ENCODE assay signal across 18 cellular contexts in genomic region chr3:45677841-45678240, GRCh38. TPM values are rescaled to one million over a fixed set of nuclear protein-coding genes. Genes with fewer than 3 reads are reported as not detected.
DNase-seq lines count a peak whose midpoint lies in the region; ATAC-seq and TF ChIP-seq lines count a peak whose summit lies in the region.
"Had no signal": no experiment of that assay in that cellular context is flagged by ENCODE, and none has a peak within 500 bp of the region (broad histone marks: within the 10 kb centered on the region; RNA-seq: fewer than 3 reads in every experiment).

No MANE protein-coding gene starts in this region.

- H3K79me2 ChIP-seq in neural progenitor cell (ENCODE audit: low read depth), result no peaks in the 10 kb centered on the region

- CTCF ChIA-PET in activated naive CD4-positive, alpha-beta T cell treated with anti-CD3 and anti-CD28 coated beads for 36 hours (lab: Charles Lee), result interaction anchor here (0.6 to 3.3 kb wide), 6 partner anchors 10 to 418 kb away, joined by 3 to 18 read pairs (median 3); no protein-coding TSS in a partner anchor
- CTCF ChIA-PET in activated CD8-positive, alpha-beta T cell treated with anti-CD3 and anti-CD28 coated beads for 36 hours (lab: Charles Lee), result interaction anchor here (1.3 to 3.5 kb wide), 4 partner anchors 12 to 401 kb away, joined by 4 to 27 read pairs (median 6); partner anchors contain the start of gene SACM1L

- intact Hi-C loops in activated naive CD4-positive, alpha-beta T cell treated with anti-CD3 and anti-CD28 coated beads for 36 hours (cut with micrococcal nuclease), result loop anchor here (1.0 kb wide), 1 partner anchor 11 kb away; the partner anchor contains the start of gene SACM1L
- intact Hi-C loops in activated CD8-positive, alpha-beta T cell treated with anti-CD3 and anti-CD28 coated beads for 36 hours (cut with micrococcal nuclease), result no loop called here
- intact Hi-C loops in lower lobe of right lung (cut with DNase I), result no loop called here
- intact Hi-C loops in testis (cut with DNase I; ENCODE audit: low total_unique reads), result no loop called here

- DNase-seq in activated naive CD4-positive, alpha-beta T cell treated with anti-CD3 and anti-CD28 coated beads for 36 hours, result no peak
- no peak for DNase-seq in activated naive CD4-positive, alpha-beta T cell (lab: John Stamatoyannopoulos, UW)
- DNase-seq in activated CD8-positive, alpha-beta T cell treated with anti-CD3 and anti-CD28 coated beads for 36 hours, result no peak
- no peak for DNase-seq in lower lobe of right lung
- DNase-seq in testis, result peak; percentile 38
- no peak for DNase-seq in neural progenitor cell (ENCODE audit: low spot score)
- DNase-seq in globus pallidus (ENCODE audit: low spot score), result no peak
- DNase-seq: activated CD4-positive, alpha-beta T cell treated with anti-CD3 and anti-CD28 coated beads, Interleukin-2, amount 50 U/mL, for 1 hour; activated gamma-delta T cell treated with Interleukin-2 at 50 U/mL for 16 hours; DMS 273 treated with DMSO at 0.1 percent for 48 hours; head of caudate nucleus; NCI-H1436; NCI-H510A treated with DMSO at 0.1 percent for 48 hours; nucleus accumbens; Peyer's patch; T-helper 2 cell had no signal

- H3K9me3 ChIP-seq in lower lobe of right lung, result no peaks in the 10 kb centered on the region
- no peaks in the 10 kb centered on the region for H3K9me3 ChIP-seq in testis
- no peaks in the 10 kb centered on the region for H3K9me3 ChIP-seq in neural progenitor cell (ENCODE audit: low read depth)
- H3K9me3 ChIP-seq: Peyer's patch had no signal

- H4K20me1 ChIP-seq in neural progenitor cell (ENCODE audit: low read depth), result no peaks in the 10 kb centered on the region

- no peak for TF ChIP-seq CTCF in activated CD8-positive, alpha-beta T cell treated with anti-CD3 and anti-CD28 coated beads for 36 hours (IDR thresholded peaks at IDR 0.05)
- no peak for TF ChIP-seq CTCF in lower lobe of right lung (IDR thresholded peaks at IDR 0.05)
- TF ChIP-seq CTCF in testis (IDR thresholded peaks at IDR 0.05), result no peak
- TF ChIP-seq CTCF in neural progenitor cell (IDR thresholded peaks at IDR 0.05), result no peak

- peak overlapping the region; percentile 89 for H3K27ac Mint-ChIP-seq in activated naive CD4-positive, alpha-beta T cell treated with anti-CD3 and anti-CD28 coated beads for 36 hours
- H3K27ac Mint-ChIP-seq in activated CD8-positive, alpha-beta T cell treated with anti-CD3 and anti-CD28 coated beads for 36 hours, result peak overlapping the region; percentile 89
- H3K27ac Mint-ChIP-seq in neural progenitor cell, result no peak overlapping the region

- POLR2A ChIA-PET in activated CD8-positive, alpha-beta T cell treated with anti-CD3 and anti-CD28 coated beads for 36 hours (lab: Charles Lee), result interaction anchor here (0.7 to 2.8 kb wide), 3 partner anchors 9 to 16 kb away, joined by 3 to 25 read pairs (median 8); partner anchors contain the start of gene SACM1L

- H3K9me3 Mint-ChIP-seq in activated naive CD4-positive, alpha-beta T cell treated with anti-CD3 and anti-CD28 coated beads for 36 hours, result peaks cover 1% of the 10 kb centered on the region
- H3K9me3 Mint-ChIP-seq in activated CD8-positive, alpha-beta T cell treated with anti-CD3 and anti-CD28 coated beads for 36 hours, result no peaks in the 10 kb centered on the region
- H3K9me3 Mint-ChIP-seq in neural progenitor cell, result peaks cover 1% of the 10 kb centered on the region

- H3K27ac ChIP-seq in lower lobe of right lung (peak overlapping the region; percentile 69), testis (no peak overlapping the region), neural progenitor cell (no peak overlapping the region)

- no peaks in the 10 kb centered on the region for H3F3A ChIP-seq in neural progenitor cell (ENCODE audit: low read depth)

- H3K4me3 Mint-ChIP-seq in activated naive CD4-positive, alpha-beta T cell treated with anti-CD3 and anti-CD28 coated beads for 36 hours, result no peak overlapping the region
- no peak overlapping the region for H3K4me3 Mint-ChIP-seq in activated CD8-positive, alpha-beta T cell treated with anti-CD3 and anti-CD28 coated beads for 36 hours
- H3K4me3 Mint-ChIP-seq in neural progenitor cell, result no peak overlapping the region

- H3K27me3 ChIP-seq in lower lobe of right lung (ENCODE audit: low read depth) (no peaks in the 10 kb centered on the region), testis (no peaks in the 10 kb centered on the region), neural progenitor cell (no peaks in the 10 kb centered on the region)
- H3K27me3 ChIP-seq: Peyer's patch had no signal

- peaks cover 28% of the 10 kb centered on the region for H3K4me1 Mint-ChIP-seq in activated naive CD4-positive, alpha-beta T cell treated with anti-CD3 and anti-CD28 coated beads for 36 hours (ENCODE audit: low read depth)
- peaks cover 21% of the 10 kb centered on the region for H3K4me1 Mint-ChIP-seq in activated CD8-positive, alpha-beta T cell treated with anti-CD3 and anti-CD28 coated beads for 36 hours (ENCODE audit: low read depth)
- peaks cover 4% of the 10 kb centered on the region for H3K4me1 Mint-ChIP-seq in neural progenitor cell

- H3K4me2 ChIP-seq in neural progenitor cell, result no peak overlapping the region

- TF ChIP-seq POLR2A in testis (IDR thresholded peaks at IDR 0.05), result no peak

- peaks cover 66% of the 10 kb centered on the region for H3K36me3 ChIP-seq in lower lobe of right lung
- no peaks in the 10 kb centered on the region for H3K36me3 ChIP-seq in testis (ENCODE audit: low read depth, missing control alignments)
- H3K36me3 ChIP-seq in neural progenitor cell, result no peaks in the 10 kb centered on the region

- peaks cover 25% of the 10 kb centered on the region for H3K4me1 ChIP-seq in lower lobe of right lung
- H3K4me1 ChIP-seq in testis, result peaks cover 16% of the 10 kb centered on the region
- H3K4me1 ChIP-seq in neural progenitor cell, result no peaks in the 10 kb centered on the region

- no peaks in the 10 kb centered on the region for H3K27me3 Mint-ChIP-seq in activated naive CD4-positive, alpha-beta T cell treated with anti-CD3 and anti-CD28 coated beads for 36 hours (ENCODE audit: low read depth)
- no peaks in the 10 kb centered on the region for H3K27me3 Mint-ChIP-seq in activated CD8-positive, alpha-beta T cell treated with anti-CD3 and anti-CD28 coated beads for 36 hours
- H3K27me3 Mint-ChIP-seq in neural progenitor cell (ENCODE audit: insufficient read depth, low read depth), result peaks cover 2% of the 10 kb centered on the region

- no peak overlapping the region for H3K9ac ChIP-seq in neural progenitor cell

- 73 to 77% methylated on average over 10 of the region's 10 CpGs for WGBS in testis, 2 donors

- H2AFZ ChIP-seq in neural progenitor cell (replicated peaks), result no peak overlapping the region

- peaks cover 17% of the 10 kb centered on the region for H3K36me3 Mint-ChIP-seq in activated naive CD4-positive, alpha-beta T cell treated with anti-CD3 and anti-CD28 coated beads for 36 hours (ENCODE audit: low read depth)
- peaks cover 34% of the 10 kb centered on the region for H3K36me3 Mint-ChIP-seq in activated CD8-positive, alpha-beta T cell treated with anti-CD3 and anti-CD28 coated beads for 36 hours (ENCODE audit: low read depth)
- H3K36me3 Mint-ChIP-seq in neural progenitor cell, result peaks cover 27% of the 10 kb centered on the region

- H3K4me3 ChIP-seq in lower lobe of right lung (no peak overlapping the region), testis (no peak overlapping the region), neural progenitor cell (no peak overlapping the region)
- H3K4me3 ChIP-seq: Peyer's patch, skin epidermis had no signal

- no peak for ATAC-seq in activated CD8-positive, alpha-beta T cell treated with anti-CD3 and anti-CD28 coated beads for 36 hours
- ATAC-seq in lower lobe of right lung (no peak), GM21360 (IDR thresholded peaks at IDR 0.05; ENCODE audit: unreplicated experiment) (no peak)

RNA-seq across cellular contexts. Expression of gene SACM1L, which starts 11.4 kb away (rescaled TPM):
- 10 to 100 TPM; 44.9 to 51.0 TPM for total RNA-seq in activated naive CD4-positive, alpha-beta T cell treated with anti-CD3 and anti-CD28 coated beads for 36 hours
- 10 to 100 TPM; 52.6 to 56.0 TPM for total RNA-seq in activated CD8-positive, alpha-beta T cell treated with anti-CD3 and anti-CD28 coated beads for 36 hours
- 80.5 TPM for total RNA-seq in lower lobe of right lung
- 10 to 100 TPM; 48.3 to 60.1 TPM for total RNA-seq in testis
- polyA plus RNA-seq in testis (ENCODE audit: insufficient read depth, low read depth, low replicate concordance), result 25.9 TPM
- 46.7 and 61.8 TPM in 2 replicates for total RNA-seq in neural progenitor cell (ENCODE audit: low replicate concordance)
